ENCODE assay signal across 1 cellular context in genomic region chr2:196657332-196657731, GRCh38.
A peak's percentile ranks its signal among the peaks of the same experiment; 100 is the strongest.
TF ChIP-seq lines count a peak whose summit lies in the region.

No MANE protein-coding gene starts in this region.

TF ChIP-seq in H1, 55 proteins besides CTCF, POLR2A, EP300 and RAD21:
- TF ChIP-seq CHD1 (IDR thresholded peaks at IDR 0.05; ENCODE audit: low read depth, low read length) (no peak), MAFK (IDR thresholded peaks at IDR 0.05; ENCODE audit: low read depth, low read length) (peak; percentile 34; the same call in 1 of the 2 replicates)
